ENCODE assay signal across 1 cellular context in the genomic region with DNA sequence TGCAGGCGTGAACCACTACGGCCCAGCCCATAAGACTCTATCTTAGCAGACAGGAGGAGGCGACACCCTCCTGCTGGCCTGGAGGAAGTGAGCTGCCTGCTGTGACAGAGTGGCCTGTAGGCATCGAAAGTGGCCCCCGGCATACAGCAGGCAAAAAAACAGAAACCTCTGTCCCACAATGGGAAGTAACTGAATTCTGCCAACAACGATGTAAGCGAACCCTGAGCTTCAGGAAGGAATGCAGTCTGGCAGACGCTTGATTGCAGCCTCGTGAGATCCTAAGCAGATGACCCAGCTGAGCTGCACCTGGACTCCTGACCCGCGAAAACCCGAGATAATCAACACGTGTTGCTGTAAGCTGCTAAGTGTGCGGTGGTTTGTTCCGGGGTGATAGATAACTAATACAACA.
TF ChIP-seq lines count a peak whose summit lies in the region.

No MANE protein-coding gene starts in this region.

TF ChIP-seq in H1, 55 proteins besides CTCF, POLR2A, EP300 and RAD21:
- TF ChIP-seq JUND (IDR thresholded peaks at IDR 0.05; ENCODE audit: low read length) (no peak), YY1 (IDR thresholded peaks at IDR 0.05; ENCODE audit: low read depth, low read length) (no peak), TBP (IDR thresholded peaks at IDR 0.05; ENCODE audit: low read depth, low read length) (no peak), E2F6 (IDR thresholded peaks at IDR 0.05) (no peak), SAP30 (IDR thresholded peaks at IDR 0.05; ENCODE audit: insufficient read depth, insufficient replicate concordance, low read length) (no peak), POU5F1 (IDR thresholded peaks at IDR 0.05; ENCODE audit: low read depth, low read length) (no peak), SIRT6 (IDR thresholded peaks at IDR 0.05; ENCODE audit: low read length) (no peak), RNF2 (IDR thresholded peaks at IDR 0.05; ENCODE audit: borderline replicate concordance, low read depth, low read length, missing control alignments, poor library complexity, severe bottlenecking) (no peak)
- TF ChIP-seq, protein P1, sequence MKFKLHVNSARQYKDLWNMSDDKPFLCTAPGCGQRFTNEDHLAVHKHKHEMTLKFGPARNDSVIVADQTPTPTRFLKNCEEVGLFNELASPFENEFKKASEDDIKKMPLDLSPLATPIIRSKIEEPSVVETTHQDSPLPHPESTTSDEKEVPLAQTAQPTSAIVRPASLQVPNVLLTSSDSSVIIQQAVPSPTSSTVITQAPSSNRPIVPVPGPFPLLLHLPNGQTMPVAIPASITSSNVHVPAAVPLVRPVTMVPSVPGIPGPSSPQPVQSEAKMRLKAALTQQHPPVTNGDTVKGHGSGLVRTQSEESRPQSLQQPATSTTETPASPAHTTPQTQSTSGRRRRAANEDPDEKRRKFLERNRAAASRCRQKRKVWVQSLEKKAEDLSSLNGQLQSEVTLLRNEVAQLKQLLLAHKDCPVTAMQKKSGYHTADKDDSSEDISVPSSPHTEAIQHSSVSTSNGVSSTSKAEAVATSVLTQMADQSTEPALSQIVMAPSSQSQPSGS (IDR thresholded peaks at IDR 0.05; ENCODE audit: low read length) = no peak
